Comparison of ENCODE assay signal across 16 cellular contexts in genomic region chr6:788058-788457, GRCh38.
A peak's percentile ranks its signal among the peaks of the same experiment; 100 is the strongest.
DNase-seq lines count a peak whose midpoint lies in the region; ATAC-seq and TF ChIP-seq lines count a peak whose summit lies in the region.
"Had no signal": no experiment of that assay in that cellular context is flagged by ENCODE, and none has a peak within 500 bp of the region (broad histone marks: within the 10 kb centered on the region; RNA-seq: fewer than 3 reads in every experiment).

No MANE protein-coding gene starts in this region.

- no peak for TF ChIP-seq CTCF in SK-N-SH (IDR thresholded peaks at IDR 0.05)

- H3K4me3 ChIP-seq in SK-N-SH (ENCODE audit: low read depth in 2 of 2, low read length in 1 of 2) = no peak overlapping the region
- H3K4me3 ChIP-seq: right atrium auricular region had no signal

- POLR2A ChIA-PET in activated CD4-positive, alpha-beta T cell treated with anti-CD3 and anti-CD28 coated beads for 36 hours (lab: Charles Lee) = no interaction called here
- POLR2A ChIA-PET in SK-N-SH (lab: Yijun Ruan, JAX) = no interaction called here

- H3K9me3 ChIP-seq in T-helper 17 cell (ENCODE audit: control insufficient read depth, low read length, poor library complexity, severe bottlenecking) = no peaks in the 10 kb centered on the region
- H3K9me3 ChIP-seq in SK-N-SH = no peaks in the 10 kb centered on the region
- H3K9me3 ChIP-seq: neutrophil, right atrium auricular region had no signal

- intact Hi-C loops in activated CD4-positive, alpha-beta T cell treated with anti-CD3 and anti-CD28 coated beads for 36 hours (cut with DNase I, micrococcal nuclease) = no loop called here
- intact Hi-C loops in activated T-helper 2 cell treated with anti-CD3 and anti-CD28 coated beads, Interferon-gamma antibody, Interleukin-2, Interleukin-4, amounts not matched to agents 10 μg/mL and 5 μg/mL and 100 μg/mL, durations not matched to agents 14 hours and 24 hours and 36 hours (cut with micrococcal nuclease) = loop anchor here (5.0 kb wide), 1 partner anchor 66 kb away; no protein-coding TSS in a partner anchor
- intact Hi-C loops in left colon (cut with DNase I, micrococcal nuclease) = no loop called here

- peak overlapping the region; percentile 56 for H3K27ac Mint-ChIP-seq in activated CD4-positive, alpha-beta T cell treated with anti-CD3 and anti-CD28 coated beads for 36 hours
- H3K27ac Mint-ChIP-seq in T-helper 17 cell = peak overlapping the region; percentile 9
- H3K27ac Mint-ChIP-seq in activated T-helper 2 cell treated with anti-CD3 and anti-CD28 coated beads, Interferon-gamma antibody, Interleukin-2, Interleukin-4, amounts not matched to agents 10 μg/mL and 5 μg/mL and 100 μg/mL, durations not matched to agents 14 hours and 24 hours and 36 hours = peak overlapping the region; percentile 74

- TF ChIP-seq RAD21 in SK-N-SH (IDR thresholded peaks at IDR 0.05; ENCODE audit: low read length) = no peak

- peaks cover 20% of the 10 kb centered on the region for H3K4me1 Mint-ChIP-seq in activated CD4-positive, alpha-beta T cell treated with anti-CD3 and anti-CD28 coated beads for 36 hours
- peaks cover 11% of the 10 kb centered on the region for H3K4me1 Mint-ChIP-seq in T-helper 17 cell
- peaks cover 17% of the 10 kb centered on the region for H3K4me1 Mint-ChIP-seq in activated T-helper 2 cell treated with anti-CD3 and anti-CD28 coated beads, Interferon-gamma antibody, Interleukin-2, Interleukin-4, amounts not matched to agents 10 μg/mL and 5 μg/mL and 100 μg/mL, durations not matched to agents 14 hours and 24 hours and 36 hours (ENCODE audit: low read depth)

- H2AFZ ChIP-seq in SK-N-SH (ENCODE audit: low read depth) = no peak overlapping the region

- H3K27ac ChIP-seq in SK-N-SH (ENCODE audit: low read depth in 2 of 2, low read length in 1 of 2) = no peak overlapping the region
- H3K27ac ChIP-seq: neutrophil, right atrium auricular region had no signal

- H3K36me3 Mint-ChIP-seq in activated CD4-positive, alpha-beta T cell treated with anti-CD3 and anti-CD28 coated beads for 36 hours (ENCODE audit: low read depth) = no peaks in the 10 kb centered on the region
- H3K36me3 Mint-ChIP-seq in T-helper 17 cell (ENCODE audit: low read depth) = peaks cover 5% of the 10 kb centered on the region
- H3K36me3 Mint-ChIP-seq in activated T-helper 2 cell treated with anti-CD3 and anti-CD28 coated beads, Interferon-gamma antibody, Interleukin-2, Interleukin-4, amounts not matched to agents 10 μg/mL and 5 μg/mL and 100 μg/mL, durations not matched to agents 14 hours and 24 hours and 36 hours (ENCODE audit: low read depth) = no peaks in the 10 kb centered on the region
- H3K36me3 Mint-ChIP-seq: CD14-positive monocyte had no signal

- H4K20me1 ChIP-seq in SK-N-SH (ENCODE audit: insufficient read depth) = no peaks in the 10 kb centered on the region

- no peaks in the 10 kb centered on the region for H3F3A ChIP-seq in SK-N-SH (replicated peaks; ENCODE audit: insufficient read depth)

- no peaks in the 10 kb centered on the region for H3K36me3 ChIP-seq in SK-N-SH (replicated peaks in 1 of 2; ENCODE audit: control insufficient read depth in 1 of 2, insufficient read depth in 2 of 2, low read length in 1 of 2)
- H3K36me3 ChIP-seq: neutrophil, right atrium auricular region had no signal

- H3K4me3 Mint-ChIP-seq in activated CD4-positive, alpha-beta T cell treated with anti-CD3 and anti-CD28 coated beads for 36 hours = no peak overlapping the region
- peak overlapping the region; percentile 33 for H3K4me3 Mint-ChIP-seq in T-helper 17 cell
- no peak overlapping the region for H3K4me3 Mint-ChIP-seq in activated T-helper 2 cell treated with anti-CD3 and anti-CD28 coated beads, Interferon-gamma antibody, Interleukin-2, Interleukin-4, amounts not matched to agents 10 μg/mL and 5 μg/mL and 100 μg/mL, durations not matched to agents 14 hours and 24 hours and 36 hours (ENCODE audit: low read depth)
- H3K4me3 Mint-ChIP-seq: CD14-positive monocyte had no signal

- H3K9ac ChIP-seq in SK-N-SH = no peak overlapping the region

- peak; percentile 66 for DNase-seq in activated CD4-positive, alpha-beta T cell treated with anti-CD3 and anti-CD28 coated beads for 36 hours
- no peak for DNase-seq in activated CD4-positive, alpha-beta T cell treated with anti-CD3 and anti-CD28 coated beads, Interleukin-2, amount 50 U/mL, for 1 hour
- DNase-seq in T-helper 17 cell (no peak), left colon (no peak), SK-N-SH (no peak), NCI-H1105 (lab: John Stamatoyannopoulos, UW) (no peak)
- DNase-seq in activated T-helper 2 cell treated with anti-CD3 and anti-CD28 coated beads, Interferon-gamma antibody, Interleukin-2, Interleukin-4, amounts not matched to agents 10 μg/mL and 5 μg/mL and 100 μg/mL, durations not matched to agents 14 hours and 24 hours and 36 hours (ENCODE audit: low spot score) = no peak
- DNase-seq in stimulated activated CD8-positive, alpha-beta memory T cell treated with anti-CD3 and anti-CD28 coated beads, Interleukin-4, amount 100 ng/mL, for 24 hours (ENCODE audit: low read depth) = peak; percentile 16
- DNase-seq: NCI-H187; NCI-H446 treated with DMSO at 0.1 percent for 48 hours; SHP77 treated with DMSO at 0.1 percent for 48 hours; stimulated activated naive CD4-positive, alpha-beta T cell treated with Interleukin-2 at 50 U/mL for 16 hours had no signal

- peaks cover 16% of the 10 kb centered on the region for H3K27me3 Mint-ChIP-seq in activated CD4-positive, alpha-beta T cell treated with anti-CD3 and anti-CD28 coated beads for 36 hours
- peaks cover 49% of the 10 kb centered on the region for H3K27me3 Mint-ChIP-seq in T-helper 17 cell
- H3K27me3 Mint-ChIP-seq in activated T-helper 2 cell treated with anti-CD3 and anti-CD28 coated beads, Interferon-gamma antibody, Interleukin-2, Interleukin-4, amounts not matched to agents 10 μg/mL and 5 μg/mL and 100 μg/mL, durations not matched to agents 14 hours and 24 hours and 36 hours (ENCODE audit: low read depth) = peaks cover 8% of the 10 kb centered on the region

- H3K9me3 Mint-ChIP-seq in activated CD4-positive, alpha-beta T cell treated with anti-CD3 and anti-CD28 coated beads for 36 hours (ENCODE audit: low read depth) = peaks cover 3% of the 10 kb centered on the region
- H3K9me3 Mint-ChIP-seq in activated T-helper 2 cell treated with anti-CD3 and anti-CD28 coated beads, Interferon-gamma antibody, Interleukin-2, Interleukin-4, amounts not matched to agents 10 μg/mL and 5 μg/mL and 100 μg/mL, durations not matched to agents 14 hours and 24 hours and 36 hours = no peaks in the 10 kb centered on the region

- ATAC-seq in activated CD4-positive, alpha-beta T cell treated with anti-CD3 and anti-CD28 coated beads for 36 hours = peak; percentile 53
- no peak for ATAC-seq in T-helper 17 cell
- no peak for ATAC-seq in left colon
- ATAC-seq: HCT116 had no signal

- H3K79me2 ChIP-seq in SK-N-SH (ENCODE audit: insufficient read depth) = no peaks in the 10 kb centered on the region

- 55% methylated on average over 8 of the region's 8 CpGs for WGBS in SK-N-SH (ENCODE audit: low lambda C conversion rate)

- H3K4me1 ChIP-seq in SK-N-SH (ENCODE audit: control insufficient read depth in 1 of 2, insufficient read depth in 2 of 2, low read depth in 1 of 2, low read length in 1 of 2) = no peaks in the 10 kb centered on the region
- H3K4me1 ChIP-seq: right atrium auricular region had no signal

- no peak for TF ChIP-seq EP300 in SK-N-SH (IDR thresholded peaks at IDR 0.05; ENCODE audit: borderline replicate concordance in 1 of 2, low read depth in 1 of 2, low read length in 1 of 2)

- CTCF ChIA-PET in activated CD4-positive, alpha-beta T cell treated with anti-CD3 and anti-CD28 coated beads for 36 hours (lab: Charles Lee) = interaction anchor here (0.6 to 3.2 kb wide), 4 partner anchors 10 to 610 kb away, joined by 3 to 11 read pairs (median 8); no protein-coding TSS in a partner anchor
- CTCF ChIA-PET in SK-N-SH (lab: Yijun Ruan, JAX) = interaction anchor here (0.9 to 2.2 kb wide), 6 partner anchors 11 to 648 kb away, joined by 3 to 11 read pairs (median 4); no protein-coding TSS in a partner anchor

- no peak overlapping the region for H3K4me2 ChIP-seq in SK-N-SH

- no peaks in the 10 kb centered on the region for H3K9me2 ChIP-seq in SK-N-SH

- peaks cover 31% of the 10 kb centered on the region; the same call in 1 of the 2 replicates for H3K27me3 ChIP-seq in SK-N-SH (ENCODE audit: insufficient read depth)
- H3K27me3 ChIP-seq: right atrium auricular region had no signal

TF ChIP-seq in SK-N-SH, 30 proteins besides CTCF, POLR2A, EP300 and RAD21:
- no peak for TF ChIP-seq CHD2 (IDR thresholded peaks at IDR 0.05; ENCODE audit: low read length, partially characterized antibody)

Comparison
In these comparisons a context has a peak if more than half of its experiments do, and no peak if none do; other contexts are left out.
1. DNase-seq: peak in activated CD4-positive, alpha-beta T cell treated with anti-CD3 and anti-CD28 coated beads for 36 hours (single experiment) and stimulated activated CD8-positive, alpha-beta memory T cell treated with anti-CD3 and anti-CD28 coated beads, Interleukin-4, amount 100 ng/mL, for 24 hours (single experiment); none in activated CD4-positive, alpha-beta T cell treated with anti-CD3 and anti-CD28 coated beads, Interleukin-2, amount 50 U/mL, for 1 hour (single experiment), T-helper 17 cell (0 of 3), activated T-helper 2 cell treated with anti-CD3 and anti-CD28 coated beads, Interferon-gamma antibody, Interleukin-2, Interleukin-4, amounts not matched to agents 10 μg/mL and 5 μg/mL and 100 μg/mL, durations not matched to agents 14 hours and 24 hours and 36 hours (single experiment), left colon (0 of 2), SK-N-SH (single experiment) and NCI-H1105 (single experiment).
2. H3K27ac Mint-ChIP-seq: peak in every context shown above with its lines; median percentile 74 in activated T-helper 2 cell treated with anti-CD3 and anti-CD28 coated beads, Interferon-gamma antibody, Interleukin-2, Interleukin-4, amounts not matched to agents 10 μg/mL and 5 μg/mL and 100 μg/mL, durations not matched to agents 14 hours and 24 hours and 36 hours; 56 in activated CD4-positive, alpha-beta T cell treated with anti-CD3 and anti-CD28 coated beads for 36 hours; 9 in T-helper 17 cell.